In genomic region chr17:47703191-47703591, GRCh38 we compare ENCODE assay signal across 11 cellular contexts. TPM values are rescaled to one million over a fixed set of nuclear protein-coding genes. Genes with fewer than 3 reads are reported as not detected.
DNase-seq lines count a peak whose midpoint lies in the region; ATAC-seq, FAIRE-seq and TF ChIP-seq lines count a peak whose summit lies in the region.
"Had no signal": no experiment of that assay in that cellular context is flagged by ENCODE, and none has a peak within 500 bp of the region (broad histone marks: within the 10 kb centered on the region; RNA-seq: fewer than 3 reads in every experiment).

No MANE protein-coding gene starts in this region.

- no peak overlapping the region for H3K27ac Mint-ChIP-seq in glutamatergic neuron (ENCODE audit: unreplicated experiment)
- H3K27ac Mint-ChIP-seq: nephron had no signal

- no peak overlapping the region for H3K4me3 Mint-ChIP-seq in glutamatergic neuron (ENCODE audit: unreplicated experiment)
- H3K4me3 Mint-ChIP-seq: nephron had no signal

- TF ChIP-seq POLR2A in Peyer's patch (IDR thresholded peaks at IDR 0.05), result no peak
- TF ChIP-seq POLR2A in sigmoid colon (IDR thresholded peaks at IDR 0.05), result no peak

- H3K4me3 ChIP-seq in DOHH2 (ENCODE audit: low read length) (peak overlapping the region; percentile 36), Peyer's patch (peak overlapping the region in 1 of 4 donors; percentile 17), sigmoid colon (no peak overlapping the region)

- no peak overlapping the region for H3K27ac ChIP-seq in DOHH2 (ENCODE audit: low read depth, low read length)
- H3K27ac ChIP-seq in Peyer's patch, result peak overlapping the region in 3 of 4 donors; percentile 33 to 35 (median 35)
- H3K27ac ChIP-seq in sigmoid colon, result no peak overlapping the region

- intact Hi-C loops in sigmoid colon (cut with DNase I), result no loop called here

- H3K4me1 Mint-ChIP-seq in glutamatergic neuron (ENCODE audit: low read depth, unreplicated experiment), result peaks cover 13% of the 10 kb centered on the region

- FAIRE-seq in D721Med (lab: Jason Lieb, UNC), result no peak

- H4K20me1 ChIP-seq in DOHH2 (ENCODE audit: control insufficient read depth, insufficient read depth, low read depth, low read length), result no peaks in the 10 kb centered on the region; the same call in 1 of the 2 replicates

- no peak for TF ChIP-seq CTCF in DOHH2 (IDR thresholded peaks at IDR 0.05; ENCODE audit: low read depth, low read length, poor library complexity, severe bottlenecking)
- TF ChIP-seq CTCF in Peyer's patch (IDR thresholded peaks at IDR 0.05), result no peak
- TF ChIP-seq CTCF in sigmoid colon (IDR thresholded peaks at IDR 0.05), result no peak
- TF ChIP-seq CTCF in glutamatergic neuron (IDR thresholded peaks at IDR 0.05; ENCODE audit: partially characterized antibody, unreplicated experiment), result no peak
- TF ChIP-seq CTCF in D721Med (IDR thresholded peaks at IDR 0.05; ENCODE audit: insufficient read depth, missing control alignments), result no peak

- ATAC-seq in HG03135 (IDR thresholded peaks at IDR 0.05; ENCODE audit: unreplicated experiment) (no peak), GM19328 (IDR thresholded peaks at IDR 0.05; ENCODE audit: unreplicated experiment) (no peak)

- TF ChIP-seq EP300 in sigmoid colon (IDR thresholded peaks at IDR 0.05), result no peak

- peaks cover under 1% of the 10 kb centered on the region for H3F3A ChIP-seq in DOHH2 (ENCODE audit: control insufficient read depth, insufficient read depth)

- H3K27me3 Mint-ChIP-seq in glutamatergic neuron (ENCODE audit: unreplicated experiment), result peaks cover 16% of the 10 kb centered on the region

- no peaks in the 10 kb centered on the region for H3K36me3 ChIP-seq in DOHH2 (ENCODE audit: control insufficient read depth, low read length)
- no peaks in the 10 kb centered on the region for H3K36me3 ChIP-seq in Peyer's patch
- peaks cover 3 to 28% (median 5%) of the 10 kb centered on the region in 4 donors for H3K36me3 ChIP-seq in sigmoid colon

- 46 to 82% methylated on average over 15 of the region's 15 CpGs for WGBS in sigmoid colon, 2 donors

- peak overlapping the region; percentile 51 for H3K4me2 ChIP-seq in DOHH2 (ENCODE audit: low read length)

- DNase-seq in Peyer's patch (peak; percentile 47 to 68 (median 62)), sigmoid colon (peak; percentile 55), glutamatergic neuron (no peak), D721Med (ENCODE audit: insufficient read length, low spot score) (no peak)
- peak; percentile 50 for DNase-seq in activated T-helper 9 cell treated with anti-CD3 and anti-CD28 coated beads, Interleukin-2, amount 50 U/mL, for 16 hours (ENCODE audit: low read depth)
- DNase-seq: dermis blood vessel endothelial cell, DMS 273 treated with DMSO at 0.1 percent for 48 hours had no signal

- no peaks in the 10 kb centered on the region for H3K79me2 ChIP-seq in DOHH2 (ENCODE audit: control insufficient read depth, low read length)

- H3K4me1 ChIP-seq in DOHH2 (ENCODE audit: control insufficient read depth, low read length), result peaks cover 46% of the 10 kb centered on the region
- peaks cover 0 to 26% (median 14%) of the 10 kb centered on the region in 4 donors for H3K4me1 ChIP-seq in Peyer's patch
- peaks cover 0 to 21% (median 17%) of the 10 kb centered on the region in 4 donors for H3K4me1 ChIP-seq in sigmoid colon

- H3K9me3 ChIP-seq in DOHH2 (ENCODE audit: control insufficient read depth, insufficient read depth, low read length) (no peaks in the 10 kb centered on the region), Peyer's patch (no peaks in the 10 kb centered on the region), sigmoid colon (no peaks in the 10 kb centered on the region)

- peaks cover 4% of the 10 kb centered on the region for H3K9me3 Mint-ChIP-seq in glutamatergic neuron (ENCODE audit: unreplicated experiment)
- H3K9me3 Mint-ChIP-seq: nephron had no signal

- peaks cover 7% of the 10 kb centered on the region for H3K36me3 Mint-ChIP-seq in glutamatergic neuron (ENCODE audit: unreplicated experiment)

- H3K9me2 ChIP-seq in DOHH2 (replicated peaks; ENCODE audit: control insufficient read depth, low read length), result no peaks in the 10 kb centered on the region

- 0 out of 2 replicates have a peak, but pooled peaks cover 4% of the 10 kb centered on the region for H3K27me3 ChIP-seq in DOHH2 (ENCODE audit: control insufficient read depth, low read length)
- no peaks in the 10 kb centered on the region for H3K27me3 ChIP-seq in Peyer's patch
- no peaks in the 10 kb centered on the region for H3K27me3 ChIP-seq in sigmoid colon

RNA-seq across cellular contexts. Expression of gene TBKBP1, which starts 9.2 kb away (rescaled TPM):
- 10 to 100 TPM in 1 of 4 donors, 1 to 10 TPM in 3; 3.0 to 23.1 (median 5.2) TPM for total RNA-seq in Peyer's patch
- 10 to 100 TPM in 2 of 4 donors, 1 to 10 TPM in 2; 7.8 to 25.5 (median 11.2) TPM for total RNA-seq in sigmoid colon
- polyA plus RNA-seq in sigmoid colon, result 1 to 10 TPM; 3.5 to 4.6 (median 4.2) TPM
- total RNA-seq in glutamatergic neuron (ENCODE audit: unreplicated experiment), result 30.7 TPM

RNA-seq across cellular contexts. Expression of gene TBX21, which starts 29.8 kb away (rescaled TPM):
- total RNA-seq in Peyer's patch, result under 1 TPM in 3 of 4 donors, not detected in 1; 0.53 to 0.85 (median 0.67) TPM
- total RNA-seq in sigmoid colon, result under 1 TPM in 2 of 4 donors, not detected in 2; 0.36 to 0.41 TPM
- polyA plus RNA-seq in sigmoid colon, result 1 to 10 TPM in 1 of 3 donors, under 1 TPM in 2; under 0.01 to 1.2 (median 0.23) TPM
- total RNA-seq in glutamatergic neuron (ENCODE audit: unreplicated experiment), result not detected
- total RNA-seq: dermis blood vessel endothelial cell had no signal

RNA-seq across cellular contexts. Expression of gene KPNB1, which starts 53.5 kb away (rescaled TPM):
- 100 to 1,000 TPM in 3 of 4 donors, 10 to 100 TPM in 1; 72.3 to 276 (median 135) TPM for total RNA-seq in Peyer's patch
- 100 to 1,000 TPM; 185 to 268 (median 214) TPM for total RNA-seq in sigmoid colon
- 100 to 1,000 TPM in 1 of 3 donors, 10 to 100 TPM in 2; 23.4 to 103 (median 39.1) TPM for polyA plus RNA-seq in sigmoid colon
- total RNA-seq in glutamatergic neuron (ENCODE audit: unreplicated experiment), result 350 TPM

Comparison
In these comparisons a context has a peak if more than half of its experiments do, and no peak if none do; other contexts are left out.
1. H3K27ac ChIP-seq: peak in Peyer's patch (3 of 4); none in DOHH2 (single experiment) and sigmoid colon (0 of 4).
2. DNase-seq: peak in Peyer's patch (3 of 3), activated T-helper 9 cell treated with anti-CD3 and anti-CD28 coated beads, Interleukin-2, amount 50 U/mL, for 16 hours (single experiment) and sigmoid colon (single experiment); none in glutamatergic neuron (single experiment) and D721Med (single experiment).